In the genomic region with DNA sequence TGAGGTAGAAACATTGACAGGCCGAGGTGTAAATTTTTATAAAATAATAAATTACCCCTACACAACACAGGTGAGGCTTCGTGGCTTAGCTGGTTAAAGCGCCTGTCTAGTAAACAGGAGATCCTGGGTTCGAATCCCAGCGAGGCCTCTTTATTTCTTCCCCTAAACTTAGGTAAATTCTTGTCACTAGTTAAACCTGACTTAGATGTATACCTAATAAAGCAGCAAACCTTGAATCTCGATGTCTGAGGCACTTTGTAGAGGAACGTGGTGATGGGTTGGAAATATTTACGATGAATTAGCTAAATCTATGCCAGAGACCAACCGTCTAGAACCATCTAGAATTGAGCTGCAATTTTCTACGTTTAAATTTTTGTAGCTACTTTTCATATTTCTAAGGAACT, we compare ENCODE assay signal across 15 cellular contexts.
A peak's percentile ranks its signal among the peaks of the same experiment; 100 is the strongest.
DNase-seq lines count a peak whose midpoint lies in the region; ATAC-seq, FAIRE-seq and TF ChIP-seq lines count a peak whose summit lies in the region.
"Had no signal": no experiment of that assay in that cellular context is flagged by ENCODE, and none has a peak within 500 bp of the region (broad histone marks: within the 10 kb centered on the region; RNA-seq: fewer than 3 reads in every experiment).

No MANE protein-coding gene starts in this region.

- H3K27me3 ChIP-seq in GM12878 (replicated peaks in 1 of 2; ENCODE audit: control insufficient read depth in 2 of 2, insufficient read depth in 2 of 2, low read length in 1 of 2) = no peaks in the 10 kb centered on the region
- no peaks in the 10 kb centered on the region for H3K27me3 ChIP-seq in testis
- H3K27me3 ChIP-seq: BLaER1, right atrium auricular region had no signal

- no peaks in the 10 kb centered on the region for H3K79me2 ChIP-seq in GM12878 (ENCODE audit: control insufficient read depth, insufficient read depth, low read length)

- H3K4me1 ChIP-seq in GM12878 (ENCODE audit: control insufficient read depth, insufficient read depth, low read length) (no peaks in the 10 kb centered on the region; the same call in 1 of the 2 replicates), testis (no peaks in the 10 kb centered on the region)
- H3K4me1 ChIP-seq: BLaER1, heart left ventricle, left lung, right atrium auricular region had no signal

- no peaks in the 10 kb centered on the region for H4K20me1 ChIP-seq in GM12878 (ENCODE audit: control insufficient read depth, insufficient read depth)
- H4K20me1 ChIP-seq: BLaER1 had no signal

- TF ChIP-seq POLR2A in GM12878 (IDR thresholded peaks at IDR 0.05; ENCODE audit: low read depth, low read length) = no peak
- TF ChIP-seq POLR2A in testis (IDR thresholded peaks at IDR 0.05) = no peak
- no peak for TF ChIP-seq POLR2A in erythroblast (IDR thresholded peaks at IDR 0.05; ENCODE audit: low read length)

- CTCF ChIA-PET in GM12878 (lab: Yijun Ruan, JAX) = interaction anchor here (0.7 to 1.5 kb wide), 2 partner anchors 39 to 68 kb away, joined by 3 to 4 read pairs; no protein-coding TSS in a partner anchor

- 42% methylated on average over 10 of the region's 10 CpGs for WGBS in GM12878 (ENCODE audit: insufficient coverage, insufficient replicate concordance, low lambda C conversion rate, missing lambda C conversion rate)
- WGBS in testis, 2 donors = 39 to 54% methylated on average over 10 of the region's 10 CpGs

- H3K4me2 ChIP-seq in GM12878 (ENCODE audit: control insufficient read depth, insufficient read depth) = no peak overlapping the region
- H3K4me2 ChIP-seq: BLaER1 had no signal

- H2AFZ ChIP-seq in GM12878 (ENCODE audit: control insufficient read depth, low read depth, low read length) = no peak overlapping the region

- no peak overlapping the region for H3K9ac ChIP-seq in GM12878 (ENCODE audit: control insufficient read depth, insufficient read depth, low read length)
- H3K9ac ChIP-seq: BLaER1 had no signal

- POLR2A ChIA-PET in GM12878 (lab: Charles Lee) = no interaction called here

- SMC1A ChIA-PET in GM12878 (lab: Charles Lee; ENCODE audit: uncharacterized antibody, unreplicated experiment) = interaction anchor here (1.3 to 1.4 kb wide), 2 partner anchors 11 to 26 kb away, joined by 3 to 6 read pairs; no protein-coding TSS in a partner anchor

- FAIRE-seq in GM12878 (lab: Jason Lieb, UNC) = no peak
- FAIRE-seq: H54 had no signal

- TF ChIP-seq RAD21 in GM12878 (IDR thresholded peaks at IDR 0.05; ENCODE audit: insufficient read depth, low read depth, low read length) = no peak

- H3K27ac ChIP-seq in GM12878 (ENCODE audit: control insufficient read depth, insufficient read depth) (no peak overlapping the region), testis (no peak overlapping the region)
- H3K27ac ChIP-seq: BLaER1, heart left ventricle, left lung, right atrium auricular region had no signal

- in situ Hi-C loops in GM12878 (cut with MboI) = no loop called here
- in situ Hi-C loops in ACHN (cut with HindIII; ENCODE audit: low pct_ligation_motif_present, low pct_unique_long_range_greater_than_20kb, low sequenced_read_pairs) = no loop called here

- H3K4me3 ChIP-seq in GM12878 (no peak overlapping the region), testis (no peak overlapping the region)
- H3K4me3 ChIP-seq: BLaER1, heart left ventricle, left lung, right atrium auricular region had no signal

- H3K36me3 ChIP-seq in GM12878 (ENCODE audit: control insufficient read depth in 2 of 2, insufficient read depth in 2 of 2, low read length in 1 of 2) (no peaks in the 10 kb centered on the region), testis (ENCODE audit: low read depth, missing control alignments) (no peaks in the 10 kb centered on the region)
- H3K36me3 ChIP-seq: BLaER1, heart left ventricle, left lung, right atrium auricular region had no signal

- H3K9me3 ChIP-seq in GM12878 (replicated peaks; ENCODE audit: control insufficient read depth, insufficient read depth, low read length) (no peaks in the 10 kb centered on the region; the same call in 2 of the 3 replicates), testis (no peaks in the 10 kb centered on the region)
- H3K9me3 ChIP-seq: BLaER1, heart left ventricle, left lung, right atrium auricular region had no signal

- RAD21 ChIA-PET in GM12878 (lab: Charles Lee; ENCODE audit: unreplicated experiment) = no interaction called here

- TF ChIP-seq EP300 in GM12878 (IDR thresholded peaks at IDR 0.05; ENCODE audit: borderline replicate concordance in 1 of 2, control insufficient read depth in 1 of 2, low read depth in 2 of 2, low read length in 2 of 2) = no peak

- intact Hi-C loops in GM12878 (cut with micrococcal nuclease; ENCODE audit: unreplicated experiment) (no loop called here), testis (cut with DNase I; ENCODE audit: low total_unique reads) (no loop called here)

- peak; percentile 44; the same call in 2 of the 3 replicates for ATAC-seq in GM12878
- ATAC-seq: heart left ventricle, left lung had no signal

- no peak for TF ChIP-seq CTCF in GM12878 (IDR thresholded peaks at IDR 0.05 in 2 of 3, conservative IDR thresholded peaks at IDR 0.05 in 1 of 3; ENCODE audit: control insufficient read depth in 2 of 3, extremely low read depth in 1 of 3, insufficient read depth in 1 of 3, low read depth in 3 of 3, low read length in 3 of 3)
- TF ChIP-seq CTCF in testis (IDR thresholded peaks at IDR 0.05) = no peak

- no TSS peak for BruUV-seq in GM12878 (replicated peaks; lab: Mats Ljungman, UMichigan)

- peak; percentile 24 for DNase-seq in stimulated activated CD4-positive, alpha-beta T cell treated with anti-CD3 and anti-CD28 coated beads, Interleukin-1b, Interleukin-23, amount 100 ng/mL, for 48 hours
- no peak for DNase-seq in stimulated activated CD4-positive, alpha-beta T cell treated with anti-CD3 and anti-CD28 coated beads, Interleukin-4, amount 100 ng/mL, for 4 hours
- peak; percentile 5 for DNase-seq in NAMALWA (ENCODE audit: low spot score)
- DNase-seq in GM12878 (ENCODE audit: low read depth, low spot score) = no peak
- peak; percentile 30 for DNase-seq in testis
- no peak for DNase-seq in erythroblast (lab: John Stamatoyannopoulos, UW)
- DNase-seq in AG08396 (ENCODE audit: low spot score) = no peak
- no peak for DNase-seq in ACHN
- DNase-seq: heart left ventricle; left lung; NCI-H1436; NK-92 treated with Interleukin-12 subunit alpha and Interleukin-12 subunit beta, amount 100 ng/mL, for 24 hours had no signal

TF ChIP-seq in GM12878, 131 proteins besides CTCF, POLR2A, EP300 and RAD21:
- TF ChIP-seq ZNF24 (IDR thresholded peaks at IDR 0.05) (0 out of 2 replicates have a peak, but pooled peaks have one; percentile 28), ESRRA (IDR thresholded peaks at IDR 0.05; ENCODE audit: low read length) (no peak), CHD4 (IDR thresholded peaks at IDR 0.05) (no peak)

Comparison
In these comparisons a context has a peak if more than half of its experiments do, and no peak if none do; other contexts are left out.
1. DNase-seq: peak in stimulated activated CD4-positive, alpha-beta T cell treated with anti-CD3 and anti-CD28 coated beads, Interleukin-1b, Interleukin-23, amount 100 ng/mL, for 48 hours (single experiment), NAMALWA (single experiment) and testis (single experiment); none in stimulated activated CD4-positive, alpha-beta T cell treated with anti-CD3 and anti-CD28 coated beads, Interleukin-4, amount 100 ng/mL, for 4 hours (0 of 2), GM12878 (single experiment), erythroblast (0 of 2), AG08396 (single experiment) and ACHN (single experiment).